In the genomic region with DNA sequence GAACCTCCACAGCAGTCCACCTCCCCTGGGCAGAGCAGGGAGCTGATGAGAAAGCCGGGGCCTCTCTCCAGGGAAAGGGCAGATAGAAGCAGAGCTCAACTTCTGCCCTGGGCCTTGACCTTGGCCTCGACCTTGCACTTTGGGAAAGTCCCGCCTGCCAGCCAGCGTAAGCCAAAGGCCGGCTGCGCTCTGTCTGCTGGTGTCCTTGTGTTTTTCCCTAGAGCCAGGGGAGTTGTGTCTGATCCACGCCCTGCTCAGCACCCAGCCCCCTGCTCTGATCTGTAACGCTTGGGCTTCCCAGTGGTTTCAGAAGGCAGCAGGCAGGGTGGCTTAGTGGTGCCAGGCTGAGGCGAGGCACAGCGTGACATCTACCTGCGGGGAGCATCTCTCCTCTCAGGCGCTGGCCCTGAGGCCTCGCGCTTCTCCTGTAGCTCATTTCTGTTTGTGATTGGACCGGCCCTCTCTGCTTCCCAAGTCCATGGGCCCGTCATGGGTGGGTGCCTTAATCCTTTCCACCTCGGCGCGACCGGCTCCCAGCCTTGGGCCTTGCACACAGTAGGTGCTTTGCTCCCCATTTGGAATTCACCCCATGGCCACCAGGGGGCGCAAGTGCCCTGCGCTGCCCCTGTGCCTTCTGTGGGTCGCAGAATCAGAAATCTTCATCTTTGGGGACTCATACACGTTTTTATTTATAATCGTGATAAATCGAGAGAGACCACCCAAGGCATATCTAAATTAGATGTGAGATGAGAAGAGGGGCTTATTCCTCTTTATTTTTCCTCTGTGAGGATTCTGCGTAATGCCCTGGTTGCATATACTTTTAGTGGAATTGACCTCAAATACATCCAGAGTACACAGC, we compare ENCODE assay signal across 9 cellular contexts. TPM values are rescaled to one million over a fixed set of nuclear protein-coding genes. Genes with fewer than 3 reads are reported as not detected.
DNase-seq lines count a peak whose midpoint lies in the region; ATAC-seq and TF ChIP-seq lines count a peak whose summit lies in the region.
"Had no signal": no experiment of that assay in that cellular context is flagged by ENCODE, and none has a peak within 500 bp of the region (broad histone marks: within the 10 kb centered on the region; RNA-seq: fewer than 3 reads in every experiment).

No MANE protein-coding gene starts in this region.

- no peak overlapping the region for H3K9ac ChIP-seq in liver (ENCODE audit: low read depth in 1 of 2, low read length in 2 of 2)

- whole genome bisulfite sequencing in liver, result 51% methylated on average over 27 of the region's 27 CpGs

- H3K4me3 ChIP-seq in liver (ENCODE audit: low read depth in 1 of 3, low read length in 3 of 3), result no peak overlapping the region
- H3K4me3 ChIP-seq: SJSA1 had no signal

- DNase-seq in RPMI8226 (peak; percentile 40), G401 (ENCODE audit: low spot score) (no peak)
- DNase-seq in activated naive CD4-positive, alpha-beta T cell treated with anti-CD3 and anti-CD28 coated beads, Interleukin-2, amount 50 U/mL, for 16 hours, result peak; percentile 58
- DNase-seq in stimulated activated CD8-positive, alpha-beta memory T cell treated with anti-CD3 and anti-CD28 coated beads, Interleukin-7, amount 100 ng/mL, for 4 hours (ENCODE audit: low read depth in 2 of 2), result peak; percentile 5 to 43

- ATAC-seq in GM21737 (IDR thresholded peaks at IDR 0.05; ENCODE audit: unreplicated experiment), result no peak
- no peak for ATAC-seq in HG03196 (IDR thresholded peaks at IDR 0.05; ENCODE audit: unreplicated experiment)

- peaks cover 0 to 7% (median 3%) of the 10 kb centered on the region in 4 donors for H3K4me1 ChIP-seq in liver (ENCODE audit: control insufficient read depth in 4 of 4, insufficient read depth in 4 of 4, low read length in 3 of 4)
- H3K4me1 ChIP-seq: SJSA1 had no signal

- in situ Hi-C loops in G401 (cut with HindIII; ENCODE audit: low sequenced_read_pairs), result no loop called here

- TF ChIP-seq RAD21 in liver (IDR thresholded peaks at IDR 0.05), result peak; percentile 78 to 85

- no peak overlapping the region for H3K27ac ChIP-seq in liver (ENCODE audit: low read depth in 1 of 2, low read length in 2 of 2)
- H3K27ac ChIP-seq: SJSA1 had no signal

- TF ChIP-seq CTCF in GM12872 (IDR thresholded peaks at IDR 0.05; ENCODE audit: insufficient read depth, low read depth, low read length), result peak; percentile 89
- TF ChIP-seq CTCF in liver (IDR thresholded peaks at IDR 0.05; ENCODE audit: low read depth, low read length, missing input control), result peak; percentile 63

- no peaks in the 10 kb centered on the region for H3K9me3 ChIP-seq in liver (ENCODE audit: control insufficient read depth in 4 of 4, low read length in 3 of 4)

- H3K36me3 ChIP-seq in liver (ENCODE audit: control insufficient read depth in 4 of 4, insufficient read depth in 3 of 4, low read depth in 1 of 4, low read length in 3 of 4), result no peaks in the 10 kb centered on the region
- H3K36me3 ChIP-seq: SJSA1 had no signal

- no peaks in the 10 kb centered on the region for H3K27me3 ChIP-seq in liver (ENCODE audit: control insufficient read depth in 4 of 4, insufficient read depth in 4 of 4, low read length in 3 of 4)
- H3K27me3 ChIP-seq: SJSA1 had no signal

TF ChIP-seq in liver, 16 proteins besides CTCF, POLR2A, EP300 and RAD21:
- TF ChIP-seq HNF4A (conservative IDR thresholded peaks at IDR 0.05) (peak in 1 of 2 donors; percentile 48), GABPA (IDR thresholded peaks at IDR 0.05 in 1 of 2, conservative IDR thresholded peaks at IDR 0.05 in 1 of 2) (no peak)

RNA-seq across cellular contexts. Expression of gene SGSH, which starts 24.2 kb away (rescaled TPM):
- 10 to 100 TPM in 1 of 2 donors, 1 to 10 TPM in 1; 5.8 to 15.2 TPM for total RNA-seq in liver
- 10 to 100 TPM; 10.6 to 19.8 TPM for polyA plus RNA-seq in liver
- total RNA-seq in G401 (2014; rRNA removed; shearing (Covaris generic)), result 19.8 and 31.7 TPM in 2 replicates

RNA-seq across cellular contexts. Expression of gene SLC26A11, which starts 24.3 kb away (rescaled TPM):
- total RNA-seq in liver, result 1 to 10 TPM; 6.9 to 8.2 TPM
- polyA plus RNA-seq in liver, result 1 to 10 TPM; 3.3 to 4.2 TPM
- total RNA-seq in G401 (2014; rRNA removed; shearing (Covaris generic)), result 16.7 and 19.0 TPM in 2 replicates

RNA-seq across cellular contexts. Expression of gene CARD14, which starts 26.1 kb away (rescaled TPM):
- under 1 TPM; 0.25 to 0.70 TPM for total RNA-seq in liver
- under 1 TPM; 0.07 to 0.32 TPM for polyA plus RNA-seq in liver
- total RNA-seq in G401 (2014; rRNA removed; shearing (Covaris generic)), result 0.44 TPM in 1 of 2 replicates, not detected in the other
- total RNA-seq: SJSA1 had no signal

RNA-seq across cellular contexts. Expression of gene EIF4A3, which starts 49.0 kb away (rescaled TPM):
- 10 to 100 TPM; 33.8 to 35.1 TPM for total RNA-seq in liver
- 10 to 100 TPM; 29.0 to 33.1 TPM for polyA plus RNA-seq in liver
- 239 and 247 TPM in 2 replicates for total RNA-seq in G401 (2014; rRNA removed; shearing (Covaris generic))
